In the genomic region with DNA sequence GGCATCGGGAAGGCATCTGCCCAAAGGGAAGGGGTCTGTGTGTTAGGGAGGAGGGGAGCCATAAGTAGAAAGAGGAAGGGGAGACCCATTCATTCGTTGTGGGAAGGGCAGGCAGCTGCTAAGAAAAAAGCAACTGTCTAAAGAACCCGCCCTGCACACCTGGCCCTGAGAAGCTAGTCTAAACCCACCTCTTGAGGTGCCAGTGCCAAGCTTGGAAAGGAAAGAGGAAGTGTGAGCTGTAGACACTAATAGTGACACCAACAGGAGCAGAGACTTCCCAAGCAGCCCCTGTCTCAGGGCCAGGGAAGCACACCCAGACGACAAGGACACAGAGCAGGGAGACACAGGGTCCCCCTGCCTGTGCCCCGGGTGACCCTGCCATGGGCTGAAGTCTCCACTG, we compare ENCODE assay signal across 12 cellular contexts.
A peak's percentile ranks its signal among the peaks of the same experiment; 100 is the strongest.
DNase-seq lines count a peak whose midpoint lies in the region; ATAC-seq lines count a peak whose summit lies in the region.
"Had no signal": no experiment of that assay in that cellular context is flagged by ENCODE, and none has a peak within 500 bp of the region (broad histone marks: within the 10 kb centered on the region; RNA-seq: fewer than 3 reads in every experiment).

No MANE protein-coding gene starts in this region.

- ATAC-seq in HG03521 (IDR thresholded peaks at IDR 0.05; ENCODE audit: unreplicated experiment) (no peak), HG03571 (IDR thresholded peaks at IDR 0.05; ENCODE audit: unreplicated experiment) (no peak)

- peak; percentile 10 for DNase-seq in CD1c-positive myeloid dendritic cell (ENCODE audit: extremely low spot score)
- peak; percentile 32 to 48 for DNase-seq in Kasumi-1 (lab: John Stamatoyannopoulos, UW)
- peak; percentile 80 for DNase-seq in RPMI8226
- DNase-seq in germinal center (ENCODE audit: low spot score): peak; percentile 18
- DNase-seq in DMS153 (lab: John Stamatoyannopoulos, UW): no peak
- DNase-seq in activated CD4-positive, alpha-beta T cell treated with anti-CD3 and anti-CD28 coated beads for 4 hours: no peak
- DNase-seq: CD4-positive, alpha-beta memory T cell; NCI-H1930; NCI-H446; NK-92 treated with Interleukin-12 subunit alpha and Interleukin-12 subunit beta, amount 100 ng/mL, for 24 hours had no signal

Comparison
In these comparisons a context has a peak if more than half of its experiments do, and no peak if none do; other contexts are left out.
1. DNase-seq: peak in CD1c-positive myeloid dendritic cell (single experiment), Kasumi-1 (2 of 2), RPMI8226 (single experiment) and germinal center (single experiment); none in DMS153 (single experiment) and activated CD4-positive, alpha-beta T cell treated with anti-CD3 and anti-CD28 coated beads for 4 hours (0 of 2).